In the genomic region with DNA sequence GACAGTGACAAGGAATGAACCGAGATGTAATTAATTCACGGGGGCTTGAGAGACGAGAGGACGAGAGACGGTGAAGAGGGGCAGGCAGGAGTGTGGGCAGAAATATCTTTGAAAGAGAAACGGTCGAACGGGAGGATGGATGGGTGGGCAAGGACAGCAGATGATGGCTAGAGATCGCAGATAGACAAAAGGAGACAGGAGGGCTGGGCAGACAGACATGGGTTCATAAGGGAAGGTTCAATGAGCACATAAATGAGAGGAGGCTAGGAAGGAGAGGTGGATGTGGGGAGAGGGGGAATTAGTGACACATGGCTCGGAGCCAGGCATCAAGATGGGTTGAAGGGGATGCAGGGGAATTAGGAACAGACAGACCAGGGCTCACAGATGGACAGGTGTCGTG, we compare ENCODE assay signal across 1 cellular context.
TF ChIP-seq lines count a peak whose summit lies in the region.

No MANE protein-coding gene starts in this region.

TF ChIP-seq in WTC11, 78 proteins besides CTCF, POLR2A, EP300 and RAD21 (continued from another document):
- TF ChIP-seq, protein P1, sequence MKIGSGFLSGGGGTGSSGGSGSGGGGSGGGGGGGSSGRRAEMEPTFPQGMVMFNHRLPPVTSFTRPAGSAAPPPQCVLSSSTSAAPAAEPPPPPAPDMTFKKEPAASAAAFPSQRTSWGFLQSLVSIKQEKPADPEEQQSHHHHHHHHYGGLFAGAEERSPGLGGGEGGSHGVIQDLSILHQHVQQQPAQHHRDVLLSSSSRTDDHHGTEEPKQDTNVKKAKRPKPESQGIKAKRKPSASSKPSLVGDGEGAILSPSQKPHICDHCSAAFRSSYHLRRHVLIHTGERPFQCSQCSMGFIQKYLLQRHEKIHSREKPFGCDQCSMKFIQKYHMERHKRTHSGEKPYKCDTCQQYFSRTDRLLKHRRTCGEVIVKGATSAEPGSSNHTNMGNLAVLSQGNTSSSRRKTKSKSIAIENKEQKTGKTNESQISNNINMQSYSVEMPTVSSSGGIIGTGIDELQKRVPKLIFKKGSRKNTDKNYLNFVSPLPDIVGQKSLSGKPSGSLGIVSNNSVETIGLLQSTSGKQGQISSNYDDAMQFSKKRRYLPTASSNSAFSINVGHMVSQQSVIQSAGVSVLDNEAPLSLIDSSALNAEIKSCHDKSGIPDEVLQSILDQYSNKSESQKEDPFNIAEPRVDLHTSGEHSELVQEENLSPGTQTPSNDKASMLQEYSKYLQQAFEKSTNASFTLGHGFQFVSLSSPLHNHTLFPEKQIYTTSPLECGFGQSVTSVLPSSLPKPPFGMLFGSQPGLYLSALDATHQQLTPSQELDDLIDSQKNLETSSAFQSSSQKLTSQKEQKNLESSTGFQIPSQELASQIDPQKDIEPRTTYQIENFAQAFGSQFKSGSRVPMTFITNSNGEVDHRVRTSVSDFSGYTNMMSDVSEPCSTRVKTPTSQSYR (CRISPR knock-in tag; IDR thresholded peaks at IDR 0.05) = no peak
- TF ChIP-seq HMGA2 (CRISPR knock-in tag; IDR thresholded peaks at IDR 0.05) (no peak), FOXK1 (CRISPR knock-in tag; IDR thresholded peaks at IDR 0.05) (no peak), CREB1 (CRISPR knock-in tag; IDR thresholded peaks at IDR 0.05) (no peak), NR2C2 (CRISPR knock-in tag; IDR thresholded peaks at IDR 0.05) (no peak)
